ENCODE assay signal across 8 cellular contexts in genomic region chr11:809287-810039, GRCh38. TPM values are rescaled to one million over a fixed set of nuclear protein-coding genes. Genes with fewer than 3 reads are reported as not detected.
DNase-seq lines count a peak whose midpoint lies in the region; ATAC-seq and TF ChIP-seq lines count a peak whose summit lies in the region.

TSS of gene RPLP2 (plus strand) at chr11:809967. CDS start at chr11:810235, 268 bp downstream.

- 0% methylated on average over 23 of the region's 81 CpGs for WGBS in esophagus muscularis mucosa

- intact Hi-C loops in esophagus muscularis mucosa (cut with DNase I) = no loop called here

- H3K4me1 ChIP-seq in KMS-11 (ENCODE audit: low read depth, poor library complexity, severe bottlenecking) (peaks cover 28% of the 10 kb centered on the region), Peyer's patch (peaks cover 13 to 40% (median 18%) of the 10 kb centered on the region in 4 donors), esophagus muscularis mucosa (peaks cover 35 to 57% (median 51%) of the 10 kb centered on the region in 4 donors)

- H3K4me2 ChIP-seq in KMS-11 = peak within 1 kb of the TSS; percentile 83

- peak within 1 kb of the TSS; percentile 99 for H3K9ac ChIP-seq in KMS-11

- peaks cover 45% of the 10 kb centered on the region for H3K79me2 ChIP-seq in KMS-11 (ENCODE audit: insufficient read depth, low read depth)

- no peak for TF ChIP-seq EP300 in esophagus muscularis mucosa (IDR thresholded peaks at IDR 0.05)

- TF ChIP-seq POLR2A in Peyer's patch (IDR thresholded peaks at IDR 0.05) (peak; percentile 87 to 89), esophagus muscularis mucosa (IDR thresholded peaks at IDR 0.05; ENCODE audit: low read depth) (peak; percentile 93)

- H3K27me3 ChIP-seq in KMS-11 (ENCODE audit: insufficient read depth, low read depth) = no peaks in the 10 kb centered on the region
- H3K27me3 ChIP-seq in Peyer's patch = no peaks in the 10 kb centered on the region
- no peaks in the 10 kb centered on the region for H3K27me3 ChIP-seq in esophagus muscularis mucosa

- peaks cover 6% of the 10 kb centered on the region; the same call in 1 of the 2 replicates for H3K36me3 ChIP-seq in KMS-11 (ENCODE audit: insufficient read depth)
- H3K36me3 ChIP-seq in Peyer's patch = peaks cover 0 to 26% (median 0%) of the 10 kb centered on the region in 3 donors
- H3K36me3 ChIP-seq in esophagus muscularis mucosa = peaks cover 24 to 35% (median 33%) of the 10 kb centered on the region in 4 donors

- H4K20me1 ChIP-seq in KMS-11 (ENCODE audit: insufficient read depth) = no peaks in the 10 kb centered on the region

- TF ChIP-seq CTCF in KMS-11 (conservative IDR thresholded peaks at IDR 0.05; ENCODE audit: low read depth, low read length) = no peak
- no peak for TF ChIP-seq CTCF in Peyer's patch (IDR thresholded peaks at IDR 0.05)
- no peak for TF ChIP-seq CTCF in esophagus muscularis mucosa (IDR thresholded peaks at IDR 0.05)

- H3K27ac ChIP-seq in KMS-11 = peak within 1 kb of the TSS; percentile 98
- H3K27ac ChIP-seq in Peyer's patch = peak within 1 kb of the TSS; percentile 96 to 99 (median 98)
- peak within 1 kb of the TSS; percentile 89 to 99 (median 96) for H3K27ac ChIP-seq in esophagus muscularis mucosa (replicated peaks in 1 of 4)

- ATAC-seq in GM21737 (IDR thresholded peaks at IDR 0.05; ENCODE audit: unreplicated experiment) = peak; percentile 66

- no peaks in the 10 kb centered on the region for H3K9me3 ChIP-seq in Peyer's patch
- H3K9me3 ChIP-seq in esophagus muscularis mucosa = no peaks in the 10 kb centered on the region

- H2AFZ ChIP-seq in KMS-11 (ENCODE audit: low read depth) = peak within 1 kb of the TSS; percentile 64

- DNase-seq in DMS53 (lab: John Stamatoyannopoulos, UW) = peak; percentile 100
- DNase-seq in Peyer's patch = peak; percentile 97 to 99 (median 99)
- DNase-seq in activated T-cell treated with anti-CD3 and anti-CD28 coated beads, Interleukin-2, amount 50 U/mL, for 48 hours = peak; percentile 99
- DNase-seq in esophagus muscularis mucosa (ENCODE audit: extremely low spot score) = peak; percentile 100
- peak; percentile 98 for DNase-seq in myocyte (ENCODE audit: low read depth)
- DNase-seq in stimulated activated CD8-positive, alpha-beta memory T cell treated with anti-CD3 and anti-CD28 coated beads, Interleukin-7, amount 100 ng/mL, for 48 hours (ENCODE audit: extremely low read depth in 1 of 2, low read depth in 1 of 2) = peak; percentile 96 to 98

- no peak within 1 kb of the TSS for H3K4me3 ChIP-seq in KMS-11 (IDR thresholded peaks at IDR 0.05; ENCODE audit: insufficient read depth, low read depth, low read length)
- peak within 1 kb of the TSS; percentile 71 to 97 (median 92) for H3K4me3 ChIP-seq in Peyer's patch
- peak within 1 kb of the TSS; percentile 87 to 98 (median 90) for H3K4me3 ChIP-seq in esophagus muscularis mucosa

RNA-seq across cellular contexts. Expression of gene RPLP2, which starts in this region (rescaled TPM):
- total RNA-seq in Peyer's patch = 1,000 to 10,000 TPM in 1 of 4 donors, 100 to 1,000 TPM in 3; 261 to 1,717 (median 510) TPM
- total RNA-seq in esophagus muscularis mucosa = 100 to 1,000 TPM; 318 to 813 (median 686) TPM
- 381 and 504 TPM in 2 replicates for total RNA-seq in myocyte
- polyA plus RNA-seq in myocyte (2012) = 1,554 TPM
